In genomic region chr9:125142560-125143376, GRCh38 we compare ENCODE assay signal across 8 cellular contexts. TPM values are rescaled to one million over a fixed set of nuclear protein-coding genes. Genes with fewer than 3 reads are reported as not detected.
DNase-seq lines count a peak whose midpoint lies in the region; ATAC-seq, FAIRE-seq and TF ChIP-seq lines count a peak whose summit lies in the region.

No MANE protein-coding gene starts in this region.

- peak; percentile 49 for FAIRE-seq in GM19239 (lab: Jason Lieb, UNC)
- FAIRE-seq in keratinocyte (lab: Jason Lieb, UNC) = no peak

- H3K27ac Mint-ChIP-seq in activated naive CD8-positive, alpha-beta T cell treated with anti-CD3 and anti-CD28 coated beads, Interleukin-2, amount 50 U/mL, for 24 hours = peak overlapping the region; percentile 75
- H3K27ac Mint-ChIP-seq in stimulated activated naive CD8-positive, alpha-beta T cell treated with anti-CD3 and anti-CD28 coated beads, Interleukin-15, Interleukin-2, amounts not matched to agents 100 ng/mL and 50 ng/mL, for 24 hours = peak overlapping the region; percentile 87

- H3K4me3 ChIP-seq in AG09309 (ENCODE audit: control insufficient read depth, low read depth, low read length) (peak overlapping the region; percentile 77), keratinocyte (ENCODE audit: control insufficient read depth in 2 of 3, extremely low read depth in 1 of 3, insufficient read depth in 2 of 3, low read depth in 1 of 3, low read length in 3 of 3) (peak overlapping the region; percentile 48 to 79 (median 70))

- no peaks in the 10 kb centered on the region for H3K27me3 Mint-ChIP-seq in activated naive CD8-positive, alpha-beta T cell treated with anti-CD3 and anti-CD28 coated beads, Interleukin-2, amount 50 U/mL, for 24 hours
- no peaks in the 10 kb centered on the region for H3K27me3 Mint-ChIP-seq in stimulated activated naive CD8-positive, alpha-beta T cell treated with anti-CD3 and anti-CD28 coated beads, Interleukin-15, Interleukin-2, amounts not matched to agents 100 ng/mL and 50 ng/mL, for 24 hours

- H3K4me2 ChIP-seq in keratinocyte (ENCODE audit: control insufficient read depth, extremely low read depth, insufficient read depth, low read depth, low read length) = peak overlapping the region; percentile 97

- no peaks in the 10 kb centered on the region for H3K27me3 ChIP-seq in keratinocyte (ENCODE audit: control insufficient read depth, extremely low read depth, insufficient read depth, low read length)

- dilution Hi-C loops in keratinocyte (cut with MboI; ENCODE audit: extremely low pct_ligation_motif_present, low sequenced_read_pairs) = no loop called here

- no peaks in the 10 kb centered on the region for H3K9me3 Mint-ChIP-seq in activated naive CD8-positive, alpha-beta T cell treated with anti-CD3 and anti-CD28 coated beads, Interleukin-2, amount 50 U/mL, for 24 hours
- H3K9me3 Mint-ChIP-seq in stimulated activated naive CD8-positive, alpha-beta T cell treated with anti-CD3 and anti-CD28 coated beads, Interleukin-15, Interleukin-2, amounts not matched to agents 100 ng/mL and 50 ng/mL, for 24 hours = no peaks in the 10 kb centered on the region

- no peaks in the 10 kb centered on the region for H3K9me3 ChIP-seq in keratinocyte (ENCODE audit: control insufficient read depth, low read depth, low read length)

- peaks cover 10% of the 10 kb centered on the region for H3K4me1 ChIP-seq in keratinocyte (ENCODE audit: control insufficient read depth, extremely low read depth, insufficient read depth, low read length)

- TF ChIP-seq CTCF in AG09309 (IDR thresholded peaks at IDR 0.05; ENCODE audit: control insufficient read depth, insufficient read depth, low read depth, low read length, missing control alignments) (no peak), keratinocyte (optimal IDR thresholded peaks at IDR 0.05 in 1 of 3, IDR thresholded peaks at IDR 0.05 in 1 of 3, conservative IDR thresholded peaks at IDR 0.05 in 1 of 3; ENCODE audit: extremely low read depth in 1 of 3, insufficient read depth in 2 of 3, low read length in 3 of 3) (no peak)

- DNase-seq in AG09309 (ENCODE audit: low read depth) = no peak
- DNase-seq in GM19239 (ENCODE audit: insufficient read length, low spot score) = no peak
- peak; percentile 47 for DNase-seq in NAMALWA (ENCODE audit: low spot score)
- DNase-seq in activated naive CD8-positive, alpha-beta T cell treated with anti-CD3 and anti-CD28 coated beads, Interleukin-2, amount 50 U/mL, for 24 hours = peak; percentile 25
- DNase-seq in keratinocyte (ENCODE audit: low read depth, low spot score) = no peak
- DNase-seq in left lobe of liver (ENCODE audit: low spot score) = no peak
- no peak for DNase-seq in NOMO-1 treated with dmso at 0.1 percent for 144 hours (lab: John Stamatoyannopoulos, UW; ENCODE audit: unreplicated experiment)

- peaks cover 23% of the 10 kb centered on the region for H3K4me1 Mint-ChIP-seq in activated naive CD8-positive, alpha-beta T cell treated with anti-CD3 and anti-CD28 coated beads, Interleukin-2, amount 50 U/mL, for 24 hours
- H3K4me1 Mint-ChIP-seq in stimulated activated naive CD8-positive, alpha-beta T cell treated with anti-CD3 and anti-CD28 coated beads, Interleukin-15, Interleukin-2, amounts not matched to agents 100 ng/mL and 50 ng/mL, for 24 hours (ENCODE audit: low read depth) = peaks cover 22% of the 10 kb centered on the region

- peak overlapping the region; percentile 66 for H2AFZ ChIP-seq in keratinocyte (ENCODE audit: control insufficient read depth, low read length)

- H3K4me3 Mint-ChIP-seq in activated naive CD8-positive, alpha-beta T cell treated with anti-CD3 and anti-CD28 coated beads, Interleukin-2, amount 50 U/mL, for 24 hours = peak overlapping the region; percentile 86
- H3K4me3 Mint-ChIP-seq in stimulated activated naive CD8-positive, alpha-beta T cell treated with anti-CD3 and anti-CD28 coated beads, Interleukin-15, Interleukin-2, amounts not matched to agents 100 ng/mL and 50 ng/mL, for 24 hours = peak overlapping the region; percentile 89

- H3K79me2 ChIP-seq in keratinocyte (ENCODE audit: control insufficient read depth, insufficient read depth, low read length) = no peaks in the 10 kb centered on the region

- no peak for ATAC-seq in activated naive CD8-positive, alpha-beta T cell treated with anti-CD3 and anti-CD28 coated beads, Interleukin-2, amount 50 U/mL, for 24 hours
- no peak for ATAC-seq in left lobe of liver

- no peaks in the 10 kb centered on the region for H3K9me1 ChIP-seq in keratinocyte (ENCODE audit: control insufficient read depth, extremely low read depth, insufficient read depth, low read length)

- no peaks in the 10 kb centered on the region for H3K36me3 Mint-ChIP-seq in activated naive CD8-positive, alpha-beta T cell treated with anti-CD3 and anti-CD28 coated beads, Interleukin-2, amount 50 U/mL, for 24 hours (ENCODE audit: low read depth)
- H3K36me3 Mint-ChIP-seq in stimulated activated naive CD8-positive, alpha-beta T cell treated with anti-CD3 and anti-CD28 coated beads, Interleukin-15, Interleukin-2, amounts not matched to agents 100 ng/mL and 50 ng/mL, for 24 hours (ENCODE audit: low read depth) = peaks cover 6% of the 10 kb centered on the region

- H3K36me3 ChIP-seq in keratinocyte (ENCODE audit: control insufficient read depth in 2 of 2, extremely low read depth in 1 of 2, insufficient read depth in 2 of 2, low read length in 2 of 2) = no peaks in the 10 kb centered on the region

- peaks cover 3% of the 10 kb centered on the region for H4K20me1 ChIP-seq in keratinocyte (ENCODE audit: control insufficient read depth, extremely low read depth, insufficient read depth, low read length)

- H3K9ac ChIP-seq in keratinocyte (ENCODE audit: control insufficient read depth, extremely low read depth, insufficient read depth, low read length) = peak overlapping the region; percentile 64

- H3K27ac ChIP-seq in keratinocyte (ENCODE audit: control insufficient read depth, insufficient read depth, low read length) = no peak overlapping the region

RNA-seq across cellular contexts. Expression of gene SCAI, which starts 0.6 kb away (rescaled TPM):
- 1.6 to 3.1 TPM (median 3.0 TPM) in 3 replicates for polyA plus RNA-seq in keratinocyte
- polyA plus RNA-seq in keratinocyte (2011; ENCODE audit: low read depth) = 0.49 TPM
- polyA plus RNA-seq in keratinocyte (2011; cell fraction: cytosol; rRNA removed) = 1.0 and 2.1 TPM in 2 replicates
- polyA plus RNA-seq in keratinocyte (2011; cell fraction: nucleus; rRNA removed) = 3.7 and 4.0 TPM in 2 replicates
- polyA plus RNA-seq in keratinocyte (2012; ENCODE audit: low replicate concordance) = 1.0 and 1.4 TPM in 2 replicates
- 4.7 to 9.6 TPM (median 7.3 TPM) in 3 replicates for polyA minus RNA-seq in keratinocyte
- polyA minus RNA-seq in keratinocyte (2011; cell fraction: cytosol; rRNA and poly(A)+ RNA removed) = 0.96 TPM
- 2.4 and 7.0 TPM in 2 replicates for polyA minus RNA-seq in keratinocyte (2011; cell fraction: nucleus; rRNA and poly(A)+ RNA removed)
- 2.6 TPM for total RNA-seq in left lobe of liver

RNA-seq across cellular contexts. Expression of gene PPP6C, which starts 46.8 kb away (rescaled TPM):
- polyA plus RNA-seq in keratinocyte = 18.5 to 35.9 TPM (median 28.5 TPM) in 3 replicates
- polyA plus RNA-seq in keratinocyte (2011; ENCODE audit: low read depth) = 8.1 TPM
- 19.9 and 41.8 TPM in 2 replicates for polyA plus RNA-seq in keratinocyte (2011; cell fraction: cytosol; rRNA removed)
- 14.3 and 17.7 TPM in 2 replicates for polyA plus RNA-seq in keratinocyte (2011; cell fraction: nucleus; rRNA removed)
- polyA plus RNA-seq in keratinocyte (2012; ENCODE audit: low replicate concordance) = 22.4 and 22.7 TPM in 2 replicates
- polyA minus RNA-seq in keratinocyte = 5.8 to 33.9 TPM (median 15.6 TPM) in 3 replicates
- polyA minus RNA-seq in keratinocyte (2011; cell fraction: cytosol; rRNA and poly(A)+ RNA removed) = 18.8 TPM
- 6.8 and 10.5 TPM in 2 replicates for polyA minus RNA-seq in keratinocyte (2011; cell fraction: nucleus; rRNA and poly(A)+ RNA removed)
- total RNA-seq in left lobe of liver = 17.0 TPM

RNA-seq across cellular contexts. Expression of gene RABEPK, which starts 57.6 kb away (rescaled TPM):
- polyA plus RNA-seq in keratinocyte = 29.7 to 33.4 TPM (median 30.8 TPM) in 3 replicates
- 7.8 TPM for polyA plus RNA-seq in keratinocyte (2011; ENCODE audit: low read depth)
- polyA plus RNA-seq in keratinocyte (2011; cell fraction: cytosol; rRNA removed) = 27.7 and 29.1 TPM in 2 replicates
- 16.9 and 17.8 TPM in 2 replicates for polyA plus RNA-seq in keratinocyte (2011; cell fraction: nucleus; rRNA removed)
- polyA plus RNA-seq in keratinocyte (2012; ENCODE audit: low replicate concordance) = 19.0 and 26.9 TPM in 2 replicates
- polyA minus RNA-seq in keratinocyte = 16.3 to 23.5 TPM (median 20.6 TPM) in 3 replicates
- 14.2 TPM for polyA minus RNA-seq in keratinocyte (2011; cell fraction: cytosol; rRNA and poly(A)+ RNA removed)
- polyA minus RNA-seq in keratinocyte (2011; cell fraction: nucleus; rRNA and poly(A)+ RNA removed) = 4.5 and 6.6 TPM in 2 replicates
- total RNA-seq in left lobe of liver = 22.9 TPM

Comparison
In these comparisons a context has a peak if more than half of its experiments do, and no peak if none do; other contexts are left out.
1. DNase-seq: peak in NAMALWA (single experiment) and activated naive CD8-positive, alpha-beta T cell treated with anti-CD3 and anti-CD28 coated beads, Interleukin-2, amount 50 U/mL, for 24 hours (single experiment); none in AG09309 (single experiment), GM19239 (single experiment), keratinocyte (single experiment), left lobe of liver (single experiment) and NOMO-1 treated with dmso at 0.1 percent for 144 hours (single experiment).